16 cellular contexts compared by ENCODE assay signal in the genomic region with DNA sequence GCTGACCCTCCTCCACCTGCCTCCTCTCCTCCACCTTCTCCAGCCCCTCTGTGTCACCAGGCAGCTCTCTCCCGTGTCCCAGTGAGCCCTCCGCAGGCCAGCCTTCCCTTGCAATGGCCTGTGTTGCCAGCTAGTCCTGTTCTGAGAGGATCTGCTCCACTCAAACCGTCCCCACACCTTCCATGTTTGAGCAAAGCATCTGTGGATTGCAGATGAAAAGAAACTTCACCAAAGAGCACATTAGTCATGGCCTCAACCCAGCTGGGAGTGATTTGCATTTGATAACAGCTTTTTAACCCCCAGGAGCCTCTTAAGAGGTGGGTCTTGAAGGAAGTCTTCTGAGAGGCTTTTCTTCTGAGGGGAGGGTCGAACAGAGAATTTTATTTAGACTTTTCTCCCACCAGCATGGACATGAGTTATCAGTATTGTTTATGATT.
A peak's percentile ranks its signal among the peaks of the same experiment; 100 is the strongest.
DNase-seq lines count a peak whose midpoint lies in the region; ATAC-seq, FAIRE-seq and TF ChIP-seq lines count a peak whose summit lies in the region.
"Had no signal": no experiment of that assay in that cellular context is flagged by ENCODE, and none has a peak within 500 bp of the region (broad histone marks: within the 10 kb centered on the region; RNA-seq: fewer than 3 reads in every experiment).

No MANE protein-coding gene starts in this region.

- H4K20me1 ChIP-seq in H1 (replicated peaks in 1 of 2; ENCODE audit: control insufficient read depth in 1 of 2, insufficient read depth in 2 of 2, low read length in 2 of 2): peaks cover 6 to 13% of the 10 kb centered on the region in 2 experiments

- peaks cover 8% of the 10 kb centered on the region for H3K9me3 Mint-ChIP-seq in T-helper 2 cell treated with Interferon-gamma antibody and Interleukin-4, amounts not matched to agents 5 μg/mL and 100 μg/mL, for 36 hours

- H2AFZ ChIP-seq in H1 (ENCODE audit: low read length): no peak overlapping the region

- H3K27ac ChIP-seq in A673 (ENCODE audit: low read depth, low read length, poor library complexity, severe bottlenecking): peak overlapping the region; percentile 54
- H3K27ac ChIP-seq in HUES48 (ENCODE audit: low read depth, low read length): peak overlapping the region; percentile 76
- H3K27ac ChIP-seq in H1 (ENCODE audit: low read depth, low read length): no peak overlapping the region
- H3K27ac ChIP-seq in mesodermal cell (ENCODE audit: low read depth, low read length, severe bottlenecking): peak overlapping the region; percentile 33

- peak; percentile 48 for FAIRE-seq in H1 (lab: Jason Lieb, UNC)

- H3K27me3 ChIP-seq in A673 (replicated peaks; ENCODE audit: insufficient read depth, low read depth, low read length, poor library complexity) (no peaks in the 10 kb centered on the region), HUES48 (ENCODE audit: control insufficient read depth, insufficient read depth, low read length) (peaks cover 6% of the 10 kb centered on the region; the same call in 1 of the 2 replicates), H1 (replicated peaks in 1 of 4; ENCODE audit: control insufficient read depth in 3 of 4, extremely low read depth in 1 of 4, insufficient read depth in 3 of 4, low read length in 3 of 4) (peaks cover 0 to 3% (median under 1%) of the 10 kb centered on the region in 4 experiments; a peak in 2 of 7 replicates)

- H3K27me3 Mint-ChIP-seq in T-helper 2 cell treated with Interferon-gamma antibody and Interleukin-4, amounts not matched to agents 5 μg/mL and 100 μg/mL, for 36 hours (ENCODE audit: low read depth): no peaks in the 10 kb centered on the region

- peak overlapping the region; percentile 40 to 53 for H3K4me2 ChIP-seq in H1 (ENCODE audit: insufficient read depth in 1 of 2, low read depth in 2 of 2, low read length in 2 of 2)

- no peak; a peak in 1 of 4 replicates for TF ChIP-seq RAD21 in H1 (IDR thresholded peaks at IDR 0.05 in 1 of 2, conservative IDR thresholded peaks at IDR 0.05 in 1 of 2; ENCODE audit: low read depth in 2 of 2, low read length in 2 of 2)

- CTCF ChIA-PET in A673 (lab: Charles Lee) (no interaction called here), H1 (lab: Charles Lee; ENCODE audit: partially characterized antibody) (interaction anchor here (0.8 to 2.9 kb wide), 14 partner anchors 8 to 133 kb away, joined by 3 to 17 read pairs (median 4); no protein-coding TSS in a partner anchor)

- H3K9ac ChIP-seq in HUES48 (ENCODE audit: low read depth, low read length) (no peak overlapping the region), H1 (replicated peaks in 1 of 4; ENCODE audit: extremely low read depth in 1 of 4, low read depth in 3 of 4, low read length in 3 of 4) (no peak overlapping the region)

- H3K36me3 ChIP-seq in A673 (ENCODE audit: insufficient read depth, low read length, poor library complexity, severe bottlenecking): no peaks in the 10 kb centered on the region
- no peaks in the 10 kb centered on the region for H3K36me3 ChIP-seq in HUES48 (ENCODE audit: control insufficient read depth, insufficient read depth, low read length)
- H3K36me3 ChIP-seq in H1 (ENCODE audit: control insufficient read depth in 2 of 4, insufficient read depth in 4 of 4, low read length in 3 of 4): no peaks in the 10 kb centered on the region
- H3K36me3 ChIP-seq in mesodermal cell (ENCODE audit: control insufficient read depth, insufficient read depth, low read length): peaks cover 59% of the 10 kb centered on the region

- H3K4me3 Mint-ChIP-seq in T-helper 2 cell treated with Interferon-gamma antibody and Interleukin-4, amounts not matched to agents 5 μg/mL and 100 μg/mL, for 36 hours: no peak overlapping the region
- H3K4me3 Mint-ChIP-seq: stimulated activated naive CD8-positive, alpha-beta T cell treated with anti-CD3 and anti-CD28 coated beads, Interleukin-15, amount 100 ng/mL, for 72 hours had no signal

- 0 out of 2 replicates have a peak, but pooled peaks cover 4% of the 10 kb centered on the region for H3K79me1 ChIP-seq in H1 (ENCODE audit: low read depth, low read length)

- no peak for TF ChIP-seq POLR2A in H1 (IDR thresholded peaks at IDR 0.05; ENCODE audit: control extremely low read depth in 1 of 2, low read depth in 2 of 2, low read length in 2 of 2)

- intact Hi-C loops in A673 (cut with micrococcal nuclease; ENCODE audit: unreplicated experiment): no loop called here

- no peak overlapping the region for H4K8ac ChIP-seq in H1 (ENCODE audit: extremely low read depth, insufficient read depth, low read length)

- H3K4me3 ChIP-seq in A673 (ENCODE audit: low read depth, low read length, poor library complexity, severe bottlenecking): no peak overlapping the region
- H3K4me3 ChIP-seq in HUES48 (ENCODE audit: low read depth, low read length): peak overlapping the region; percentile 4; the same call in 1 of the 2 replicates
- H3K4me3 ChIP-seq in H1 (ENCODE audit: extremely low read depth in 1 of 4, insufficient read depth in 2 of 4, low read depth in 3 of 4, low read length in 4 of 4): peak overlapping the region in 1 of 4 experiments; percentile 25; a peak in 1 of 8 replicates
- no peak overlapping the region for H3K4me3 ChIP-seq in mesodermal cell (ENCODE audit: extremely low read depth, insufficient read depth, low read length, poor library complexity, severe bottlenecking)

- no peaks in the 10 kb centered on the region for H3K9me3 ChIP-seq in A673 (ENCODE audit: low read depth, low read length, poor library complexity, severe bottlenecking)
- H3K9me3 ChIP-seq in HUES48 (ENCODE audit: control insufficient read depth, insufficient read depth, low read length): no peaks in the 10 kb centered on the region
- no peaks in the 10 kb centered on the region for H3K9me3 ChIP-seq in H1 (ENCODE audit: insufficient read depth in 2 of 2, low read depth in 1 of 2, low read length in 1 of 2)
- H3K9me3 ChIP-seq in mesodermal cell (ENCODE audit: control insufficient read depth, low read length): no peaks in the 10 kb centered on the region

- H3K23me2 ChIP-seq in H1 (ENCODE audit: low read depth, low read length): no peaks in the 10 kb centered on the region

- H3K23ac ChIP-seq in H1 (ENCODE audit: insufficient read length): no peak overlapping the region

- H2BK15ac ChIP-seq in H1 (ENCODE audit: low read length): no peak overlapping the region

- H2BK5ac ChIP-seq in H1 (ENCODE audit: low read depth, low read length): peak overlapping the region; percentile 27; the same call in 1 of the 2 replicates

- no peak overlapping the region for H3K27ac Mint-ChIP-seq in T-helper 2 cell treated with Interferon-gamma antibody and Interleukin-4, amounts not matched to agents 5 μg/mL and 100 μg/mL, for 36 hours
- H3K27ac Mint-ChIP-seq: stimulated activated naive CD8-positive, alpha-beta T cell treated with anti-CD3 and anti-CD28 coated beads, Interleukin-15, amount 100 ng/mL, for 72 hours had no signal

- POLR2A ChIA-PET in A673 (lab: Charles Lee; ENCODE audit: low non-redundant PET) (no interaction called here), H1 (lab: Charles Lee; ENCODE audit: partially characterized antibody) (no interaction called here)

- H2BK12ac ChIP-seq in H1 (ENCODE audit: low read depth, low read length): no peak overlapping the region

- 33% methylated on average over 4 of the region's 4 CpGs; no CpG with 5 or more reads in 1 of the 2 experiments for WGBS in H1 (ENCODE audit: extremely low coverage in 1 of 2, insufficient coverage in 1 of 2, insufficient read length in 1 of 2, insufficient replicate concordance in 2 of 2, low coverage in 1 of 2, low lambda C conversion rate in 2 of 2, missing lambda C conversion rate in 1 of 2), 2 experiments
- WGBS in mesodermal cell (ENCODE audit: insufficient coverage in 2 of 2), 2 experiments: 14 to 19% methylated on average over 2 of the region's 4 CpGs

- H4K91ac ChIP-seq in H1 (replicated peaks; ENCODE audit: insufficient read length, low read length): no peak overlapping the region

- H3K56ac ChIP-seq in H1 (replicated peaks; ENCODE audit: insufficient read length, low read depth, low read length): no peak overlapping the region

- no peak for TF ChIP-seq CTCF in A673 (conservative IDR thresholded peaks at IDR 0.05; ENCODE audit: low read depth, low read length)
- TF ChIP-seq CTCF in H1 (IDR thresholded peaks at IDR 0.05; ENCODE audit: control extremely low read depth in 1 of 3, insufficient read depth in 1 of 3, low read depth in 1 of 3, low read length in 3 of 3): no peak

- H3K4ac ChIP-seq in H1 (replicated peaks; ENCODE audit: insufficient read length, low read depth, low read length): no peak overlapping the region

- DNase-seq in A673 (ENCODE audit: low spot score): peak; percentile 77
- peak in 1 of 2 experiments; percentile 59 for DNase-seq in H1 (ENCODE audit: low read depth in 1 of 2, low spot score in 2 of 2)
- DNase-seq in DMS79 treated with DMSO at 0.1 percent for 48 hours (lab: John Stamatoyannopoulos, UW): no peak
- DNase-seq in T-helper 2 cell treated with Interferon-gamma antibody and Interleukin-4, amounts not matched to agents 5 μg/mL and 100 μg/mL, for 36 hours (ENCODE audit: low spot score): no peak
- DNase-seq in NCI-H2029 (lab: John Stamatoyannopoulos, UW): no peak
- DNase-seq: activated CD4-positive, alpha-beta T cell treated with anti-CD3 and anti-CD28 coated beads, Interleukin-2, amount 50 U/mL, for 1 hour; cortex of kidney; GDM1; hypothalamus; NCI-H1048; NCI-H748 treated with DMSO at 0.1 percent for 48 hours; stimulated activated CD4-positive, alpha-beta T cell treated with anti-CD3 and anti-CD28 coated beads, Interleukin-4, amount 100 ng/mL, for 1 hour; stimulated activated naive CD8-positive, alpha-beta T cell treated with anti-CD3 and anti-CD28 coated beads, Interleukin-15, amount 100 ng/mL, for 72 hours had no signal

- H3K36me3 Mint-ChIP-seq in T-helper 2 cell treated with Interferon-gamma antibody and Interleukin-4, amounts not matched to agents 5 μg/mL and 100 μg/mL, for 36 hours (ENCODE audit: low read depth): no peaks in the 10 kb centered on the region

- no peak overlapping the region for H3K14ac ChIP-seq in H1 (ENCODE audit: insufficient read length)

- H2BK20ac ChIP-seq in H1 (ENCODE audit: low read length): no peak overlapping the region

- H4K5ac ChIP-seq in H1 (ENCODE audit: insufficient read length, low read depth, low read length): no peak overlapping the region

- no TSS peak for BruUV-seq in A673 (replicated peaks; lab: Mats Ljungman, UMichigan)

- H2BK120ac ChIP-seq in H1 (replicated peaks; ENCODE audit: low read depth, low read length): no peak overlapping the region

- H3K79me2 ChIP-seq in H1 (ENCODE audit: control insufficient read depth in 1 of 2, insufficient read depth in 2 of 2, low read length in 2 of 2): no peaks in the 10 kb centered on the region; a peak in 1 of 4 replicates

- peak overlapping the region; percentile 54; the same call in 1 of the 2 replicates for H3K18ac ChIP-seq in H1 (ENCODE audit: extremely low read depth, low read length)

- H3K4me1 Mint-ChIP-seq in T-helper 2 cell treated with Interferon-gamma antibody and Interleukin-4, amounts not matched to agents 5 μg/mL and 100 μg/mL, for 36 hours (ENCODE audit: low read depth): no peaks in the 10 kb centered on the region
- H3K4me1 Mint-ChIP-seq: stimulated activated naive CD8-positive, alpha-beta T cell treated with anti-CD3 and anti-CD28 coated beads, Interleukin-15, amount 100 ng/mL, for 72 hours had no signal

- H3K4me1 ChIP-seq in A673 (ENCODE audit: insufficient read depth, low read length, poor library complexity, severe bottlenecking) (peaks cover 57% of the 10 kb centered on the region), HUES48 (ENCODE audit: control insufficient read depth, insufficient read depth, low read length) (peaks cover 17% of the 10 kb centered on the region), H1 (replicated peaks in 1 of 4; ENCODE audit: control insufficient read depth in 3 of 4, insufficient read depth in 4 of 4, low read length in 3 of 4) (peaks cover 3 to 15% (median 9%) of the 10 kb centered on the region in 4 experiments), mesodermal cell (ENCODE audit: control insufficient read depth, insufficient read depth, low read length, poor library complexity, severe bottlenecking) (peaks cover 18% of the 10 kb centered on the region)

- H2AK5ac ChIP-seq in H1 (ENCODE audit: low read depth, low read length): no peak overlapping the region

- TF ChIP-seq EP300 in H1 (IDR thresholded peaks at IDR 0.05; ENCODE audit: borderline replicate concordance in 1 of 2, low read depth in 2 of 2, low read length in 2 of 2): no peak

- no peak for ATAC-seq in GM18502 (IDR thresholded peaks at IDR 0.05; ENCODE audit: poor library complexity, unreplicated experiment)
- ATAC-seq: stimulated activated naive CD8-positive, alpha-beta T cell treated with anti-CD3 and anti-CD28 coated beads, Interleukin-15, amount 100 ng/mL, for 72 hours had no signal
